In the genomic region with DNA sequence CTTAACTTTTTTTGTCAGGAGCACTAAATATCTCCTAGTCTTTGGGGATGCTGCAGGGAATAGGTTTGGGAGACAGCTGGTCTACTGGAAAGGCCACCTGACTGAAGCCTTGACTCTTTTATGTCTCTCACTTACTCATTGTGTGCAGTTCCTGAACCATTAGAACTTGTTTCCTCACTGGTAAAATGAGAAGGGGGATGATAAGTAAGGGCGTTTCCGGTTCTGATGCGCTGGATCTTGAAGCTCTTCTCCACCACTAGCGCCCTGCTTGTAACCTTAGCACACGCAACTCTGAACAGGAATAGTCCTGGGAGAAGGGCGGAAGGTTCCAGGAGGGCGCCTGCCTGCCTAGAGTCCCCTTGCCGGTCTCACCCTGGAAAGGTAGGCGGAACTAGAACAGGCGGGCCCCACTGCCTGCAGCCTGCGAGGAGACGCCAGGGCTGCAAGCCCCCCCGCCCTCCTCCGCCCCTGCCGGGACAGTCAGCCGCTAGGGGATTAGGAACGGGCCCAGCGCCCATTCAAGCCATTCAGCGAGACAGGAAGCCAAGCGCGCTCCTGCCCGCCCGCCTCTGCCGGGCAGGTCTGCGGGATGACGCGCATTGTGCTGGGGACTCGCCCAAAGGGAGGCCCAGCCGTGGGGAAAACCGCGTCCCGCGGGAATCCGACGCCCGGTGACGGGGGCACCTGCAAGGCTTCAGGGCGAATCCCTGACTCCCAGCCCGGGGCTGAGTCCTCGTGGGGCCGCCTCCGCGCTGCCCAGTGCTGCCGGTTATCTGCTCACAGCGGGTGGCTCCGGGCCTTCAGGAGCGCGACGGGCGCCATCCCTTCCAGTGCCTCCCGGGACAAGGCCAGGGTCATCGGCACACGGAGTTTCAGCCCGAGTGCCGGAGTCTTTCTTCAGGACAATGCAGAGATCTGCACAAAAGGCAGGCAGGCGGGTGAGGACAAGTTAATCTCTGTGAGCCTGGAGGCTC, we compare ENCODE assay signal across 1 cellular context.
TF ChIP-seq lines count a peak whose summit lies in the region.

No MANE protein-coding gene starts in this region.

TF ChIP-seq in SK-N-SH, 30 proteins besides CTCF, POLR2A, EP300 and RAD21 (continued from another document):
- TF ChIP-seq NRF1 (IDR thresholded peaks at IDR 0.05; ENCODE audit: low read depth, low read length): no peak
- no peak for TF ChIP-seq RCOR1 (IDR thresholded peaks at IDR 0.05; ENCODE audit: low read length)
- TF ChIP-seq REST (IDR thresholded peaks at IDR 0.05; ENCODE audit: low read depth, low read length): no peak
TF ChIP-seq in SK-N-SH: peak in this region for 0.
